ENCODE assay signal across 13 cellular contexts in genomic region chr20:52048365-52048764, GRCh38.
A peak's percentile ranks its signal among the peaks of the same experiment; 100 is the strongest.
DNase-seq lines count a peak whose midpoint lies in the region; ATAC-seq and TF ChIP-seq lines count a peak whose summit lies in the region.
"Had no signal": no experiment of that assay in that cellular context is flagged by ENCODE, and none has a peak within 500 bp of the region (broad histone marks: within the 10 kb centered on the region; RNA-seq: fewer than 3 reads in every experiment).

No MANE protein-coding gene starts in this region.

- H3K4me3 ChIP-seq in WI38 (ENCODE audit: low read depth, low read length) (peak overlapping the region; percentile 15; the same call in 1 of the 2 replicates), hepatocyte (no peak overlapping the region)

- H3K4me1 ChIP-seq in H9 (ENCODE audit: insufficient read depth, low read length) (no peaks in the 10 kb centered on the region; the same call in 1 of the 2 replicates), hepatocyte (ENCODE audit: insufficient read depth) (peaks cover 16% of the 10 kb centered on the region)
- H3K4me1 ChIP-seq: foreskin keratinocyte had no signal

- H2BK20ac ChIP-seq in H9 (ENCODE audit: low read depth, low read length, poor library complexity, severe bottlenecking): no peak overlapping the region

- no peaks in the 10 kb centered on the region for H3K9me3 Mint-ChIP-seq in H9
- H3K9me3 Mint-ChIP-seq in osteocyte (ENCODE audit: unreplicated experiment): no peaks in the 10 kb centered on the region

- H3K14ac ChIP-seq in H9 (ENCODE audit: insufficient read depth, low read length): no peak overlapping the region

- H2AK5ac ChIP-seq in H9 (ENCODE audit: insufficient read length, low read length): no peak overlapping the region

- H3K23ac ChIP-seq in H9 (ENCODE audit: insufficient read length, low read depth, low read length): no peak overlapping the region

- no peak overlapping the region for H2BK5ac ChIP-seq in H9 (ENCODE audit: insufficient read length, low read length)

- WGBS in H9 (ENCODE audit: extremely low coverage, insufficient read length, low lambda C conversion rate): no CpG with 5 or more reads among the region's 5 CpGs
- 30% methylated on average over 5 of the region's 5 CpGs for WGBS in hepatocyte (ENCODE audit: low lambda C conversion rate, missing lambda C conversion rate)

- no peak overlapping the region for H3K4ac ChIP-seq in H9 (ENCODE audit: low read depth, low read length)

- H2BK120ac ChIP-seq in H9 (ENCODE audit: low read depth, low read length, poor library complexity, severe bottlenecking): no peak overlapping the region

- H3K9me3 ChIP-seq in H9 (ENCODE audit: control insufficient read depth, low read depth, low read length): no peaks in the 10 kb centered on the region
- H3K9me3 ChIP-seq in hepatocyte (ENCODE audit: low read depth): no peaks in the 10 kb centered on the region

- no peaks in the 10 kb centered on the region for H3K79me1 ChIP-seq in H9 (ENCODE audit: insufficient read depth, low read depth, low read length, poor library complexity, severe bottlenecking)

- H3K27ac Mint-ChIP-seq in H9 (peak overlapping the region; percentile 95 to 99 (median 98)), osteocyte (ENCODE audit: unreplicated experiment) (peak overlapping the region; percentile 92)

- H3K79me2 ChIP-seq in H9 (ENCODE audit: insufficient read depth, low read length) (no peaks in the 10 kb centered on the region), hepatocyte (no peaks in the 10 kb centered on the region)

- H4K91ac ChIP-seq in H9 (ENCODE audit: insufficient read length, low read depth, low read length): no peak overlapping the region

- no peak for ATAC-seq in HG02798 (IDR thresholded peaks at IDR 0.05; ENCODE audit: poor library complexity, unreplicated experiment)
- ATAC-seq: foreskin keratinocyte had no signal

- H3K27me3 ChIP-seq in H9 (ENCODE audit: insufficient read depth, low read length): no peaks in the 10 kb centered on the region
- no peaks in the 10 kb centered on the region for H3K27me3 ChIP-seq in hepatocyte
- H3K27me3 ChIP-seq: foreskin keratinocyte had no signal

- H3K9me2 ChIP-seq in hepatocyte (replicated peaks; ENCODE audit: insufficient read depth): no peaks in the 10 kb centered on the region

- H3K9ac ChIP-seq in H9 (ENCODE audit: extremely low read depth, insufficient read length, low read length): no peak overlapping the region

- peak overlapping the region; percentile 29 for H3T11ph ChIP-seq in H9 (ENCODE audit: low read length)

- peak overlapping the region; percentile 87 for H3K4me2 ChIP-seq in H9 (ENCODE audit: insufficient read depth, insufficient read length, low read length)
- peak overlapping the region; percentile 63 for H3K4me2 ChIP-seq in hepatocyte

- H2AFZ ChIP-seq in H9 (ENCODE audit: low read length) (no peak overlapping the region), hepatocyte (peak overlapping the region; percentile 33)

- no peak overlapping the region for H2BK15ac ChIP-seq in H9 (ENCODE audit: low read depth, low read length)

- H4K20me1 ChIP-seq in H9 (ENCODE audit: control insufficient read depth, insufficient read depth, insufficient read length) (no peaks in the 10 kb centered on the region), hepatocyte (ENCODE audit: insufficient read depth, poor library complexity, severe bottlenecking) (no peaks in the 10 kb centered on the region)

- H2BK12ac ChIP-seq in H9 (ENCODE audit: insufficient read length, low read depth, low read length): no peak overlapping the region

- no peaks in the 10 kb centered on the region for H3K36me3 ChIP-seq in hepatocyte (replicated peaks; ENCODE audit: insufficient read depth, low read depth)

- no peak overlapping the region for H3K56ac ChIP-seq in H9 (ENCODE audit: insufficient read length, low read depth, low read length)

- H3K18ac ChIP-seq in H9 (ENCODE audit: insufficient read length, low read depth, low read length): no peak overlapping the region

- H4K8ac ChIP-seq in H9 (replicated peaks; ENCODE audit: insufficient read length, low read depth, low read length): no peak overlapping the region

- H4K5ac ChIP-seq in H9 (ENCODE audit: insufficient read length, low read depth, low read length): no peak overlapping the region

- TF ChIP-seq CTCF in H9 (conservative IDR thresholded peaks at IDR 0.05): no peak
- TF ChIP-seq CTCF in WI38 (IDR thresholded peaks at IDR 0.05; ENCODE audit: low read depth, low read length): no peak
- TF ChIP-seq CTCF in hepatocyte (IDR thresholded peaks at IDR 0.05; ENCODE audit: poor library complexity): no peak
- no peak for TF ChIP-seq CTCF in osteocyte (IDR thresholded peaks at IDR 0.05)

- peak; percentile 53 for DNase-seq in H9
- no peak for DNase-seq in hepatocyte (ENCODE audit: low spot score)
- DNase-seq in osteocyte (ENCODE audit: extremely low spot score, unreplicated experiment): no peak
- DNase-seq in hepatic stellate cell (ENCODE audit: low spot score): no peak
- DNase-seq in HCEC 1CT: no peak
- DNase-seq: DMS79, foreskin keratinocyte, midbrain, NCI-H2029, NCI-H748 treated with DMSO at 0.1 percent for 48 hours had no signal

- H3K36me3 Mint-ChIP-seq in H9 (ENCODE audit: insufficient read depth in 1 of 3, low read depth in 3 of 3): no peaks in the 10 kb centered on the region
- H3K36me3 Mint-ChIP-seq in osteocyte (ENCODE audit: unreplicated experiment): no peaks in the 10 kb centered on the region

- peaks cover 38 to 45% of the 10 kb centered on the region in 2 experiments for H3K4me1 Mint-ChIP-seq in H9
- H3K4me1 Mint-ChIP-seq in osteocyte (ENCODE audit: unreplicated experiment): peaks cover 39% of the 10 kb centered on the region

- H3K4me3 Mint-ChIP-seq in H9: peak overlapping the region; percentile 42 to 75
- no peak overlapping the region for H3K4me3 Mint-ChIP-seq in osteocyte (ENCODE audit: unreplicated experiment)

- H3K27ac ChIP-seq in H9 (ENCODE audit: insufficient read length, low read depth, low read length) (peak overlapping the region; percentile 83), hepatocyte (no peak overlapping the region)
- H3K27ac ChIP-seq: C4-2B, foreskin keratinocyte had no signal

- H3K23me2 ChIP-seq in H9 (ENCODE audit: insufficient read length, low read depth, low read length, poor library complexity, severe bottlenecking): peaks cover 7% of the 10 kb centered on the region

- H3K27me3 Mint-ChIP-seq in H9 (ENCODE audit: low read depth) (no peaks in the 10 kb centered on the region), osteocyte (ENCODE audit: unreplicated experiment) (no peaks in the 10 kb centered on the region)
